Comparison of ENCODE assay signal across 14 cellular contexts in genomic region chr2:55901322-55901721, GRCh38. TPM values are rescaled to one million over a fixed set of nuclear protein-coding genes. Genes with fewer than 3 reads are reported as not detected.
DNase-seq lines count a peak whose midpoint lies in the region; ATAC-seq, FAIRE-seq and TF ChIP-seq lines count a peak whose summit lies in the region.
"Had no signal": no experiment of that assay in that cellular context is flagged by ENCODE, and none has a peak within 500 bp of the region (broad histone marks: within the 10 kb centered on the region; RNA-seq: fewer than 3 reads in every experiment).

No MANE protein-coding gene starts in this region.

- no peak for FAIRE-seq in GM12891 (lab: Jason Lieb, UNC)

- H3K27me3 ChIP-seq in right cardiac atrium (ENCODE audit: control insufficient read depth, insufficient read depth) (no peaks in the 10 kb centered on the region), adipocyte (replicated peaks; ENCODE audit: control insufficient read depth, insufficient read depth, low read length) (no peaks in the 10 kb centered on the region)

- H3K4me3 ChIP-seq in right cardiac atrium (ENCODE audit: low read length), result no peak overlapping the region
- no peak overlapping the region for H3K4me3 ChIP-seq in adipocyte (ENCODE audit: low read length)

- 32% methylated on average over 1 of the region's 1 CpG for WGBS in right cardiac atrium

- ATAC-seq in right cardiac atrium (peak; percentile 55 to 61), HG03039 (IDR thresholded peaks at IDR 0.05; ENCODE audit: unreplicated experiment) (no peak)
- ATAC-seq: activated CD4-positive, alpha-beta T cell treated with anti-CD3 and anti-CD28 coated beads for 36 hours had no signal

- H3K9me3 ChIP-seq in right cardiac atrium (ENCODE audit: control insufficient read depth, low read length), result no peaks in the 10 kb centered on the region
- H3K9me3 ChIP-seq in adipocyte (ENCODE audit: control insufficient read depth, low read length), result peaks cover 10% of the 10 kb centered on the region

- intact Hi-C loops in right cardiac atrium (cut with DNase I) (no loop called here), cardiac septum (cut with DNase I) (no loop called here)

- TF ChIP-seq POLR2A in GM12891 (IDR thresholded peaks at IDR 0.05; ENCODE audit: low read depth, low read length), result no peak

- H3K36me3 ChIP-seq in adipocyte (ENCODE audit: control insufficient read depth, insufficient read depth, low read length, severe bottlenecking), result peaks cover 43% of the 10 kb centered on the region

- no peak overlapping the region for H3K27ac ChIP-seq in right cardiac atrium (ENCODE audit: low read length)

- H3K4me1 ChIP-seq in right cardiac atrium (ENCODE audit: control insufficient read depth, insufficient read depth, low read length) (peaks cover 1% of the 10 kb centered on the region), adipocyte (ENCODE audit: control insufficient read depth, insufficient read depth, low read length) (peaks cover 17% of the 10 kb centered on the region)

- DNase-seq in right cardiac atrium, result no peak
- DNase-seq in cardiac septum (ENCODE audit: low spot score), result no peak
- peak; percentile 53 for DNase-seq in adipocyte (ENCODE audit: low read depth)
- peak; percentile 43 for DNase-seq in iPS-NIHi7 (ENCODE audit: extremely low spot score)
- DNase-seq in germinal center (ENCODE audit: low spot score), result no peak
- no peak for DNase-seq in activated T-cell treated with anti-CD3 and anti-CD28 coated beads, Interleukin-2, amount 50 U/mL, for 48 hours
- DNase-seq in GM12891 (ENCODE audit: insufficient read length, low spot score), result no peak
- DNase-seq: activated CD4-positive, alpha-beta T cell treated with anti-CD3 and anti-CD28 coated beads for 36 hours; DND-41; NCI-H1436; NCI-H82; posterior cingulate gyrus had no signal

- H3K9ac ChIP-seq in adipocyte (ENCODE audit: low read length), result no peak overlapping the region

TF ChIP-seq in GM12891, 5 proteins besides CTCF, POLR2A, EP300 and RAD21:
- TF ChIP-seq POLR2AphosphoS5 (IDR thresholded peaks at IDR 0.05; ENCODE audit: low read depth, low read length), result no peak
- TF ChIP-seq PAX5 (IDR thresholded peaks at IDR 0.05; ENCODE audit: insufficient read depth, low read length, severe bottlenecking), result no peak
- no peak for TF ChIP-seq SPI1 (IDR thresholded peaks at IDR 0.05; ENCODE audit: low read depth, low read length)
- TF ChIP-seq POU2F2 (IDR thresholded peaks at IDR 0.05; ENCODE audit: low read depth, low read length), result no peak
- no peak for TF ChIP-seq TAF1 (IDR thresholded peaks at IDR 0.05; ENCODE audit: low read depth, low read length)
TF ChIP-seq in GM12891: peak in this region for 0.

RNA-seq across cellular contexts. Expression of gene EFEMP1, which starts 22.3 kb away (rescaled TPM):
- 100 to 1,000 TPM in 3 of 4 donors, 10 to 100 TPM in 1; 96.0 to 305 (median 164) TPM for total RNA-seq in right cardiac atrium
- 131 TPM for polyA plus RNA-seq in right cardiac atrium
- total RNA-seq in cardiac septum, result 48.5 TPM
- 0.23 TPM for polyA plus RNA-seq in GM12891 (2012; ENCODE audit: low read depth, missing spikeins)
- total RNA-seq: activated CD4-positive, alpha-beta T cell treated with anti-CD3 and anti-CD28 coated beads for 36 hours; activated T-helper 2 cell treated with anti-CD3 and anti-CD28 coated beads, Interferon-gamma antibody, Interleukin-2, Interleukin-4, amounts not matched to agents 10 μg/mL and 5 μg/mL and 100 μg/mL, durations not matched to agents 14 hours and 24 hours and 36 hours had no signal

Comparison
In these comparisons a context has a peak if more than half of its experiments do, and no peak if none do; other contexts are left out.
1. DNase-seq: peak in adipocyte (single experiment) and iPS-NIHi7 (single experiment); none in right cardiac atrium (0 of 3), cardiac septum (single experiment), germinal center (single experiment), activated T-cell treated with anti-CD3 and anti-CD28 coated beads, Interleukin-2, amount 50 U/mL, for 48 hours (0 of 2) and GM12891 (single experiment).